ENCODE assay signal across 9 cellular contexts in genomic region chr11:62171261-62171723, GRCh38. TPM values are rescaled to one million over a fixed set of nuclear protein-coding genes. Genes with fewer than 3 reads are reported as not detected.
DNase-seq lines count a peak whose midpoint lies in the region; ATAC-seq and TF ChIP-seq lines count a peak whose summit lies in the region.
"Had no signal": no experiment of that assay in that cellular context is flagged by ENCODE, and none has a peak within 500 bp of the region (broad histone marks: within the 10 kb centered on the region; RNA-seq: fewer than 3 reads in every experiment).

No MANE protein-coding gene starts in this region.

- H3K4me3 ChIP-seq in KMS-11 (IDR thresholded peaks at IDR 0.05; ENCODE audit: insufficient read depth, low read depth, low read length) (no peak overlapping the region), PC-3 (ENCODE audit: low read length) (peak overlapping the region; percentile 49)

- peak overlapping the region; percentile 41 for H3K4me2 ChIP-seq in KMS-11
- peak overlapping the region; percentile 74 for H3K4me2 ChIP-seq in PC-3 (ENCODE audit: low read length)

- peak; percentile 90 for ATAC-seq in PC-3
- ATAC-seq in esophagus mucosa = peak; percentile 79
- ATAC-seq in natural killer cell = peak; percentile 61 to 83 (median 71)
- no peak for ATAC-seq in HG03571 (IDR thresholded peaks at IDR 0.05; ENCODE audit: unreplicated experiment)

- peaks cover 4 to 5% of the 10 kb centered on the region in 2 donors for H3K4me1 Mint-ChIP-seq in natural killer cell

- intact Hi-C loops in PC-3 (cut with micrococcal nuclease) (loop anchor here (1.0 to 5.0 kb wide), 3 partner anchors 37 to 206 kb away; partner anchors contain the start of gene SCGB2A1), natural killer cell (cut with micrococcal nuclease) (loop anchor here (5.0 kb wide), 2 partner anchors 141 to 206 kb away; no protein-coding TSS in a partner anchor)

- H3K79me2 ChIP-seq in KMS-11 (ENCODE audit: insufficient read depth, low read depth) = no peaks in the 10 kb centered on the region
- H3K79me2 ChIP-seq in PC-3 (ENCODE audit: low read length) = no peaks in the 10 kb centered on the region

- H3F3A ChIP-seq in PC-3 (ENCODE audit: low read length, unreplicated experiment) = no peaks in the 10 kb centered on the region

- H3K9ac ChIP-seq in KMS-11 = no peak overlapping the region
- H3K9ac ChIP-seq in PC-3 (ENCODE audit: low read length) = no peak overlapping the region

- H3K27ac ChIP-seq in KMS-11 (no peak overlapping the region), PC-3 (ENCODE audit: low read length) (no peak overlapping the region)

- CTCF ChIA-PET in PC-3 (lab: Charles Lee) = interaction anchor here (0.7 kb wide), 1 partner anchor 39 kb away, joined by 12 read pairs; no protein-coding TSS in a partner anchor

- peaks cover 5% of the 10 kb centered on the region for H3K4me1 ChIP-seq in KMS-11 (ENCODE audit: low read depth, poor library complexity, severe bottlenecking)
- 0 out of 2 replicates have a peak, but pooled peaks cover 4% of the 10 kb centered on the region for H3K4me1 ChIP-seq in PC-3 (ENCODE audit: insufficient read depth, low read length)

- DNase-seq in Caki2 (ENCODE audit: low read depth) (peak; percentile 61), PC-3 (peak; percentile 96), activated T-cell treated with anti-CD3 and anti-CD28 coated beads for 48 hours (ENCODE audit: low read depth) (peak; percentile 56), natural killer cell (peak; percentile 41)
- peak; percentile 49 for DNase-seq in stimulated activated naive CD4-positive, alpha-beta T cell treated with Interleukin-2 at 50 U/mL for 16 hours (lab: John Stamatoyannopoulos, UW)

- peaks cover 23 to 47% of the 10 kb centered on the region in 2 donors for H3K27me3 Mint-ChIP-seq in natural killer cell (ENCODE audit: low read depth in 2 of 2)

- no peaks in the 10 kb centered on the region for H3K9me3 Mint-ChIP-seq in natural killer cell

- TF ChIP-seq CTCF in KMS-11 (conservative IDR thresholded peaks at IDR 0.05; ENCODE audit: low read depth, low read length) (peak; percentile 84), PC-3 (conservative IDR thresholded peaks at IDR 0.05; ENCODE audit: low read depth, low read length) (peak; percentile 91), natural killer cell (IDR thresholded peaks at IDR 0.05) (peak; percentile 53)

- H3K9me2 ChIP-seq in PC-3 (replicated peaks; ENCODE audit: low read length) = no peaks in the 10 kb centered on the region

- no peak overlapping the region for H3K27ac Mint-ChIP-seq in natural killer cell

- H3K36me3 ChIP-seq in KMS-11 (ENCODE audit: insufficient read depth) = no peaks in the 10 kb centered on the region
- H3K36me3 ChIP-seq in PC-3 (ENCODE audit: low read depth, low read length) = no peaks in the 10 kb centered on the region

- H2AFZ ChIP-seq in KMS-11 (ENCODE audit: low read depth) (peak overlapping the region; percentile 55), PC-3 (ENCODE audit: low read length) (peak overlapping the region; percentile 65)

- in situ Hi-C loops in Caki2 (cut with HindIII; ENCODE audit: low pct_unique_long_range_greater_than_20kb, low sequenced_read_pairs) = no loop called here

- H3K9me3 ChIP-seq in PC-3 (ENCODE audit: low read length) = no peaks in the 10 kb centered on the region

- H3K4me3 Mint-ChIP-seq in natural killer cell = no peak overlapping the region

- POLR2A ChIA-PET in PC-3 (lab: Charles Lee; ENCODE audit: unreplicated experiment) = no interaction called here

- BruUV-seq in PC-3 (replicated peaks; lab: Mats Ljungman, UMichigan) = no TSS peak

- H4K20me1 ChIP-seq in KMS-11 (ENCODE audit: insufficient read depth) = no peaks in the 10 kb centered on the region
- H4K20me1 ChIP-seq in PC-3 (ENCODE audit: low read length) = no peaks in the 10 kb centered on the region

- H3K36me3 Mint-ChIP-seq in natural killer cell = no peaks in the 10 kb centered on the region

- no peaks in the 10 kb centered on the region for H3K27me3 ChIP-seq in KMS-11 (ENCODE audit: insufficient read depth, low read depth)
- H3K27me3 ChIP-seq in PC-3 (ENCODE audit: low read length) = peaks cover 73% of the 10 kb centered on the region

RNA-seq across cellular contexts. Expression of gene SCGB1D1, which starts 18.7 kb away (rescaled TPM):
- total RNA-seq in Caki2 (2014; rRNA removed; shearing (Covaris generic); ENCODE audit: low replicate concordance) = not detected in 2 replicates
- not detected in 2 replicates for total RNA-seq in PC-3 (2014; rRNA removed)
- total RNA-seq in esophagus mucosa = not detected
- not detected for total RNA-seq in natural killer cell
- total RNA-seq: activated CD8-positive, alpha-beta memory T cell treated with anti-CD3 and anti-CD28 coated beads for 36 hours had no signal

RNA-seq across cellular contexts. Expression of gene SCGB2A1, which starts 37.2 kb away (rescaled TPM):
- 3.5 TPM in 1 of 2 replicates, not detected in the other for total RNA-seq in Caki2 (2014; rRNA removed; shearing (Covaris generic); ENCODE audit: low replicate concordance)
- total RNA-seq in PC-3 (2014; rRNA removed) (not detected in 2 replicates), esophagus mucosa (not detected), natural killer cell (not detected)
- total RNA-seq: activated CD8-positive, alpha-beta memory T cell treated with anti-CD3 and anti-CD28 coated beads for 36 hours had no signal

RNA-seq across cellular contexts. Expression of gene INCENP, which starts 47.5 kb away (rescaled TPM):
- 28.8 and 34.7 TPM in 2 replicates for total RNA-seq in Caki2 (2014; rRNA removed; shearing (Covaris generic); ENCODE audit: low replicate concordance)
- total RNA-seq in PC-3 (2014; rRNA removed) (110 and 114 TPM in 2 replicates), esophagus mucosa (52.8 TPM), natural killer cell (10 to 100 TPM; 24.4 to 47.6 (median 27.3) TPM)

Comparison
In these comparisons a context has a peak if more than half of its experiments do, and no peak if none do; other contexts are left out.
1. DNase-seq: peak in every context shown above with its lines; median percentile 96 in PC-3; 61 in Caki2; 56 in activated T-cell treated with anti-CD3 and anti-CD28 coated beads for 48 hours; 49 in stimulated activated naive CD4-positive, alpha-beta T cell treated with Interleukin-2 at 50 U/mL for 16 hours; 41 in natural killer cell.